In the genomic region with DNA sequence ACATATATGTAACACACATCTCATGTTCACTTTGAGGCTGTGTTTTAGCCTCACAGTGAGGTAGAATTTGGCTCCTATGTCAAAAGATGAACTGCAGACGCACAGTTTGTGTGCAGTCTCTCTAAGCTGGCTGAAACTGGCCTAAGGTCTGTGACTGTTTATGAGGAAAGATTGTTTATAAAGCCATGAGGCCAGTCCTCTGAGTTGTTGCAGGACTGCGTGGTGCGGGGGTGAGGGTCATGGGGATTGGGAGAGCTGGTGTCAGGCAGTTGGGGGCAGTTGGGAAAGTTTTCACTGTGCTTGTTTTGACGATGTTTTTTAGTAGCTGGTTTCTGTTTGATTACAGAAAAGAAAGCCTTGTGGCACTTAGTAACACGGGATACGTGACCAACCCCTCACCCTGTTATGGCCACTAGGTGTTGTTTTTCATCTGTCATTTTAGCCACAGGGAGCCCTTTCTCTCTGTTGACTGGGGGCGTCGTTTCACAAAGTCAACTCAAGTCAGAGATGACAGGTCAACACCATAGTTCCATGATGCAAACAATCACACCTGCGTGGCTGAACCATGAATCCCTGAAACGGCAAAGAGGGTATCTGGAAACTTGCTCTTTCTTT, we compare ENCODE assay signal across 11 cellular contexts.
DNase-seq lines count a peak whose midpoint lies in the region; ATAC-seq and TF ChIP-seq lines count a peak whose summit lies in the region.
"Had no signal": no experiment of that assay in that cellular context is flagged by ENCODE, and none has a peak within 500 bp of the region (broad histone marks: within the 10 kb centered on the region; RNA-seq: fewer than 3 reads in every experiment).

No MANE protein-coding gene starts in this region.

- no peaks in the 10 kb centered on the region for H3K9me3 Mint-ChIP-seq in GM23338
- H3K9me3 Mint-ChIP-seq in CD8-positive, alpha-beta T cell, result no peaks in the 10 kb centered on the region

- no peak overlapping the region for H3K4me3 ChIP-seq in GM23338
- H3K4me3 ChIP-seq in esophagus muscularis mucosa, result no peak overlapping the region
- H3K4me3 ChIP-seq in ovary, result no peak overlapping the region
- H3K4me3 ChIP-seq in trophoblast cell (ENCODE audit: low read depth, low read length), result no peak overlapping the region
- H3K4me3 ChIP-seq in CD8-positive, alpha-beta T cell (ENCODE audit: low read depth, low read length), result no peak overlapping the region
- H3K4me3 ChIP-seq: pancreas, Peyer's patch had no signal

- H3K79me2 ChIP-seq in GM23338 (replicated peaks; ENCODE audit: insufficient read depth), result no peaks in the 10 kb centered on the region
- H3K79me2 ChIP-seq in trophoblast cell (ENCODE audit: control insufficient read depth, insufficient read depth, low read length, poor library complexity), result no peaks in the 10 kb centered on the region

- no peaks in the 10 kb centered on the region for H3K9me2 ChIP-seq in GM23338 (ENCODE audit: insufficient read depth)

- peak; percentile 25; the same call in 2 of the 3 replicates for ATAC-seq in GM23338
- ATAC-seq in CD8-positive, alpha-beta T cell, result no peak
- ATAC-seq: activated CD4-positive, CD25-positive, alpha-beta regulatory T cell treated with anti-CD3 and anti-CD28 coated beads, Interleukin-2, amount 50 U/mL, for 24 hours had no signal

- no peaks in the 10 kb centered on the region for H3K36me3 Mint-ChIP-seq in GM23338 (ENCODE audit: low read depth)
- no peaks in the 10 kb centered on the region for H3K36me3 Mint-ChIP-seq in CD8-positive, alpha-beta T cell

- no peak overlapping the region for H2BK120ac ChIP-seq in trophoblast cell (ENCODE audit: insufficient read depth, low read length, poor library complexity)

- no peak overlapping the region for H3K4me3 Mint-ChIP-seq in GM23338
- no peak overlapping the region for H3K4me3 Mint-ChIP-seq in CD8-positive, alpha-beta T cell

- no peak overlapping the region for H3K9ac ChIP-seq in trophoblast cell (ENCODE audit: low read length)

- H3K9me3 ChIP-seq in esophagus muscularis mucosa, result no peaks in the 10 kb centered on the region
- no peaks in the 10 kb centered on the region for H3K9me3 ChIP-seq in ovary
- H3K9me3 ChIP-seq in trophoblast cell (ENCODE audit: insufficient read depth, low read depth, low read length), result peaks cover 2% of the 10 kb centered on the region
- no peaks in the 10 kb centered on the region for H3K9me3 ChIP-seq in CD8-positive, alpha-beta T cell (ENCODE audit: low read length)
- H3K9me3 ChIP-seq: pancreas, Peyer's patch had no signal

- H3K18ac ChIP-seq in trophoblast cell (ENCODE audit: low read length), result no peak overlapping the region

- CTCF ChIA-PET in CD8-positive, alpha-beta T cell (lab: Charles Lee), result interaction anchor here (0.6 kb wide), 1 partner anchor 320 kb away, joined by 3 read pairs; no protein-coding TSS in a partner anchor

- H3K27ac Mint-ChIP-seq in GM23338, result no peak overlapping the region
- H3K27ac Mint-ChIP-seq in CD8-positive, alpha-beta T cell, result no peak overlapping the region

- H2BK5ac ChIP-seq in trophoblast cell (ENCODE audit: low read depth, low read length, poor library complexity), result no peak overlapping the region

- no peak overlapping the region for H3K14ac ChIP-seq in trophoblast cell (ENCODE audit: low read length)

- no peak overlapping the region for H2BK12ac ChIP-seq in trophoblast cell (ENCODE audit: low read length)

- no peak overlapping the region for H2AK5ac ChIP-seq in trophoblast cell (ENCODE audit: low read length)

- no peak overlapping the region for H4K12ac ChIP-seq in trophoblast cell (ENCODE audit: low read depth, low read length)

- no peak overlapping the region for H4K91ac ChIP-seq in trophoblast cell (ENCODE audit: low read depth, low read length)

- POLR2A ChIA-PET in CD8-positive, alpha-beta T cell (lab: Charles Lee), result no interaction called here

- H3K27me3 ChIP-seq in GM23338 (ENCODE audit: insufficient read depth), result no peaks in the 10 kb centered on the region
- no peaks in the 10 kb centered on the region for H3K27me3 ChIP-seq in esophagus muscularis mucosa
- no peaks in the 10 kb centered on the region for H3K27me3 ChIP-seq in ovary
- no peaks in the 10 kb centered on the region for H3K27me3 ChIP-seq in trophoblast cell (ENCODE audit: insufficient read depth, low read length)
- H3K27me3 ChIP-seq in CD8-positive, alpha-beta T cell (ENCODE audit: insufficient read depth, low read length), result no peaks in the 10 kb centered on the region
- H3K27me3 ChIP-seq: pancreas, Peyer's patch had no signal

- H3K4me1 ChIP-seq in GM23338 (ENCODE audit: insufficient read depth) (no peaks in the 10 kb centered on the region), esophagus muscularis mucosa (peaks cover 0 to 16% (median 12%) of the 10 kb centered on the region in 4 donors), ovary (ENCODE audit: insufficient read depth) (peaks cover 6% of the 10 kb centered on the region), trophoblast cell (ENCODE audit: control insufficient read depth in 1 of 2, insufficient read depth in 2 of 2, low read length in 2 of 2) (no peaks in the 10 kb centered on the region)
- H3K4me1 ChIP-seq in CD8-positive, alpha-beta T cell (ENCODE audit: insufficient read depth, low read length), result no peaks in the 10 kb centered on the region
- H3K4me1 ChIP-seq: pancreas, Peyer's patch had no signal

- intact Hi-C loops in esophagus muscularis mucosa (cut with DNase I) (no loop called here), ovary (cut with DNase I) (no loop called here)
- intact Hi-C loops in CD8-positive, alpha-beta T cell (cut with DNase I, micrococcal nuclease), result no loop called here

- no peak overlapping the region for H3K23ac ChIP-seq in trophoblast cell (ENCODE audit: low read length)

- TF ChIP-seq CTCF in GM23338 (conservative IDR thresholded peaks at IDR 0.05; ENCODE audit: low read depth in 2 of 2) (no peak), esophagus muscularis mucosa (IDR thresholded peaks at IDR 0.05) (no peak), ovary (IDR thresholded peaks at IDR 0.05) (no peak)
- no peak for TF ChIP-seq CTCF in CD8-positive, alpha-beta T cell (IDR thresholded peaks at IDR 0.05)

- no peak overlapping the region for H2AFZ ChIP-seq in GM23338
- H2AFZ ChIP-seq in trophoblast cell (ENCODE audit: insufficient read depth, low read length, poor library complexity), result no peak overlapping the region

- no peaks in the 10 kb centered on the region for H4K20me1 ChIP-seq in GM23338 (replicated peaks; ENCODE audit: insufficient read depth)

- WGBS in esophagus muscularis mucosa, result 63% methylated on average over 10 of the region's 10 CpGs
- WGBS in ovary, 3 donors, result 32 to 59% (median 42%) methylated on average over 10 of the region's 10 CpGs
- WGBS in trophoblast cell (ENCODE audit: extremely low coverage, insufficient coverage, insufficient read length), result no CpG with 5 or more reads among the region's 10 CpGs

- H3K27ac ChIP-seq in GM23338 (ENCODE audit: low read depth) (0 out of 2 replicates have a peak overlapping the region, but pooled peaks have one; percentile 59), esophagus muscularis mucosa (replicated peaks in 1 of 4) (peak overlapping the region; percentile 5 to 47 (median 11)), ovary (peak overlapping the region in 1 of 2 donors; percentile 36), trophoblast cell (ENCODE audit: low read depth, low read length) (no peak overlapping the region)
- H3K27ac ChIP-seq in CD8-positive, alpha-beta T cell (ENCODE audit: low read depth, low read length), result no peak overlapping the region
- H3K27ac ChIP-seq: pancreas had no signal

- H3F3A ChIP-seq in GM23338 (replicated peaks; ENCODE audit: low read depth), result no peaks in the 10 kb centered on the region

- TF ChIP-seq POLR2A in esophagus muscularis mucosa (IDR thresholded peaks at IDR 0.05; ENCODE audit: low read depth), result no peak
- TF ChIP-seq POLR2A in ovary (IDR thresholded peaks at IDR 0.05), result no peak

- no peaks in the 10 kb centered on the region for H3K27me3 Mint-ChIP-seq in GM23338 (ENCODE audit: insufficient read depth, low read depth, poor library complexity)
- H3K27me3 Mint-ChIP-seq in CD8-positive, alpha-beta T cell (ENCODE audit: low read depth), result no peaks in the 10 kb centered on the region

- no peaks in the 10 kb centered on the region for H3K79me1 ChIP-seq in trophoblast cell (ENCODE audit: low read length)

- peak; percentile 23 for DNase-seq in GM23338 (ENCODE audit: low spot score)
- DNase-seq in NCI-H2081 treated with DMSO at 0.1 percent for 48 hours (lab: John Stamatoyannopoulos, UW), result peak; percentile 74
- DNase-seq in esophagus muscularis mucosa (ENCODE audit: extremely low spot score), result no peak
- peak in 3 of 5 donors; percentile 32 to 54 (median 44) for DNase-seq in ovary
- DNase-seq in stimulated activated naive CD4-positive, alpha-beta T cell (lab: John Stamatoyannopoulos, UW), result no peak
- DNase-seq in trophoblast cell, result no peak
- no peak for DNase-seq in CD8-positive, alpha-beta T cell
- DNase-seq: amygdala, pancreas, Peyer's patch had no signal

- H3K4ac ChIP-seq in trophoblast cell (ENCODE audit: low read depth, low read length), result no peak overlapping the region

- no peak overlapping the region for H4K8ac ChIP-seq in trophoblast cell (ENCODE audit: low read depth, low read length)

- peaks cover 4% of the 10 kb centered on the region; the same call in 2 of the 3 replicates for H3K4me1 Mint-ChIP-seq in GM23338
- no peaks in the 10 kb centered on the region for H3K4me1 Mint-ChIP-seq in CD8-positive, alpha-beta T cell (ENCODE audit: low read depth)

- H3K36me3 ChIP-seq in GM23338 (ENCODE audit: insufficient read depth) (no peaks in the 10 kb centered on the region), esophagus muscularis mucosa (no peaks in the 10 kb centered on the region), ovary (no peaks in the 10 kb centered on the region), trophoblast cell (ENCODE audit: control insufficient read depth in 1 of 2, insufficient read depth in 2 of 2, low read length in 2 of 2) (no peaks in the 10 kb centered on the region)
- no peaks in the 10 kb centered on the region for H3K36me3 ChIP-seq in CD8-positive, alpha-beta T cell (ENCODE audit: insufficient read depth, low read length)
- H3K36me3 ChIP-seq: pancreas, Peyer's patch had no signal

- no peak overlapping the region for H3K4me2 ChIP-seq in GM23338
- no peak overlapping the region for H3K4me2 ChIP-seq in trophoblast cell (ENCODE audit: low read length)

- TF ChIP-seq EP300 in esophagus muscularis mucosa (IDR thresholded peaks at IDR 0.05) (no peak), ovary (IDR thresholded peaks at IDR 0.05) (no peak)

TF ChIP-seq in GM23338, 12 proteins besides CTCF, POLR2A, EP300 and RAD21 (continues in another document):
- TF ChIP-seq EZH2 (IDR thresholded peaks at IDR 0.05; ENCODE audit: low read depth, unreplicated experiment), result no peak
- TF ChIP-seq EZH2phosphoT487 (IDR thresholded peaks at IDR 0.05; ENCODE audit: unreplicated experiment), result no peak
- no peak for TF ChIP-seq JUNB (IDR thresholded peaks at IDR 0.05; ENCODE audit: unreplicated experiment)
- TF ChIP-seq POLR2AphosphoS5 (IDR thresholded peaks at IDR 0.05; ENCODE audit: low read depth), result no peak
- no peak for TF ChIP-seq CREB1 (CRISPR knock-in tag; IDR thresholded peaks at IDR 0.05; ENCODE audit: low read depth)

Comparison
In these comparisons a context has a peak if more than half of its experiments do, and no peak if none do; other contexts are left out.
1. DNase-seq: peak in GM23338 (single experiment), NCI-H2081 treated with DMSO at 0.1 percent for 48 hours (single experiment) and ovary (3 of 5); none in esophagus muscularis mucosa (single experiment), stimulated activated naive CD4-positive, alpha-beta T cell (0 of 6), trophoblast cell (0 of 2) and CD8-positive, alpha-beta T cell (0 of 7).
2. H3K27ac ChIP-seq: peak in GM23338 (single experiment) and esophagus muscularis mucosa (4 of 4); none in trophoblast cell (single experiment) and CD8-positive, alpha-beta T cell (single experiment).